21 cellular contexts compared by ENCODE assay signal in the genomic region with DNA sequence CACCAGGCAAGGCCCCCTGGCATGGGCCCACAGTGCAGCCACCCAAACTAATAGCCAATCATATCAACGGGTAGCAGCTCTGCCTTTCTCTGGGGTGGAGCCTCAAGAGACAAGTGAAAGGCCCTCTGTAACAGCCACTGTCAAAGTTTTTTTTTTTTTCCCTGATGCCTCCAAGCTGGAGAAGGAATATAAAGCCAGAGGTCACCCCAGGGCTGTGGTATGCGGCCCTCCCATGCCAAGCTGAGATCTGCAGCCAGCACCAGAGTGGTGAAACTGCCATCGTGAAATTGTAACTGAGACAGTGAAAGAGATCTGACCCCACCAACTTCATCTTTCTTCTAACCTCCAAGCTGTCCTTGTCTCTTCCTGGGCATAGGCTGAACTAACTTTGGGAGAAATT.
DNase-seq lines count a peak whose midpoint lies in the region; ATAC-seq and TF ChIP-seq lines count a peak whose summit lies in the region.
"Had no signal": no experiment of that assay in that cellular context is flagged by ENCODE, and none has a peak within 500 bp of the region (broad histone marks: within the 10 kb centered on the region; RNA-seq: fewer than 3 reads in every experiment).

No MANE protein-coding gene starts in this region.

- no peak overlapping the region for H3K4me3 ChIP-seq in left ventricle myocardium inferior
- no peak overlapping the region for H3K4me3 ChIP-seq in heart left ventricle
- H3K4me3 ChIP-seq in Caco-2 (ENCODE audit: low read depth, low read length): no peak overlapping the region
- H3K4me3 ChIP-seq: BLaER1, GM12878, GM23248 had no signal

- no peaks in the 10 kb centered on the region for H3K9me3 Mint-ChIP-seq in Caco-2 (ENCODE audit: unreplicated experiment)
- no peaks in the 10 kb centered on the region for H3K9me3 Mint-ChIP-seq in activated CD4-positive, alpha-beta T cell treated with anti-CD3 and anti-CD28 coated beads for 36 hours (ENCODE audit: low read depth)

- BruUV-seq in Caco-2 (replicated peaks; lab: Mats Ljungman, UMichigan): no TSS peak

- CTCF ChIA-PET in Caco-2 (lab: Charles Lee): no interaction called here
- CTCF ChIA-PET in activated CD4-positive, alpha-beta T cell treated with anti-CD3 and anti-CD28 coated beads for 36 hours (lab: Charles Lee): no interaction called here

- ATAC-seq in Right ventricle myocardium inferior: peak; percentile 56
- peak in 3 of 4 donors; percentile 32 to 50 (median 48) for ATAC-seq in heart left ventricle
- no peak for ATAC-seq in activated CD4-positive, alpha-beta T cell treated with anti-CD3 and anti-CD28 coated beads for 36 hours
- ATAC-seq: CD8-positive, alpha-beta T cell; GM12878 had no signal

- WGBS in heart left ventricle, 4 donors: 33 to 63% (median 44%) methylated on average over 3 of the region's 3 CpGs

- H3K36me3 ChIP-seq in left ventricle myocardium inferior (no peaks in the 10 kb centered on the region), heart left ventricle (no peaks in the 10 kb centered on the region), Caco-2 (ENCODE audit: control insufficient read depth, insufficient read depth, low read length) (no peaks in the 10 kb centered on the region)
- H3K36me3 ChIP-seq: BLaER1 had no signal

- POLR2A ChIA-PET in Caco-2 (lab: Charles Lee): no interaction called here
- POLR2A ChIA-PET in activated CD4-positive, alpha-beta T cell treated with anti-CD3 and anti-CD28 coated beads for 36 hours (lab: Charles Lee): no interaction called here

- no peak overlapping the region for H3K4me3 Mint-ChIP-seq in Caco-2 (ENCODE audit: unreplicated experiment)
- no peak overlapping the region for H3K4me3 Mint-ChIP-seq in activated CD4-positive, alpha-beta T cell treated with anti-CD3 and anti-CD28 coated beads for 36 hours
- H3K4me3 Mint-ChIP-seq: B cell; CD4-positive, CD25-positive, alpha-beta regulatory T cell; CD8-positive, alpha-beta T cell had no signal

- no peaks in the 10 kb centered on the region for H3K9me3 ChIP-seq in left ventricle myocardium inferior (replicated peaks)
- no peaks in the 10 kb centered on the region for H3K9me3 ChIP-seq in heart left ventricle
- H3K9me3 ChIP-seq in Caco-2: no peaks in the 10 kb centered on the region

- no peaks in the 10 kb centered on the region for H3K4me1 Mint-ChIP-seq in Caco-2 (ENCODE audit: low read depth, unreplicated experiment)
- H3K4me1 Mint-ChIP-seq in activated CD4-positive, alpha-beta T cell treated with anti-CD3 and anti-CD28 coated beads for 36 hours: no peaks in the 10 kb centered on the region
- H3K4me1 Mint-ChIP-seq: B cell; CD4-positive, CD25-positive, alpha-beta regulatory T cell had no signal

- no peaks in the 10 kb centered on the region for H3K27me3 ChIP-seq in left ventricle myocardium inferior (ENCODE audit: low read depth)
- H3K27me3 ChIP-seq in heart left ventricle: no peaks in the 10 kb centered on the region
- no peaks in the 10 kb centered on the region for H3K27me3 ChIP-seq in Caco-2 (replicated peaks; ENCODE audit: control insufficient read depth, insufficient read depth, low read length)

- no peak overlapping the region for H3K27ac Mint-ChIP-seq in Caco-2 (ENCODE audit: unreplicated experiment)
- H3K27ac Mint-ChIP-seq in activated CD4-positive, alpha-beta T cell treated with anti-CD3 and anti-CD28 coated beads for 36 hours: no peak overlapping the region
- H3K27ac Mint-ChIP-seq: B cell; CD8-positive, alpha-beta T cell had no signal

- H3K27me3 Mint-ChIP-seq in Caco-2 (ENCODE audit: insufficient read depth, unreplicated experiment): no peaks in the 10 kb centered on the region
- H3K27me3 Mint-ChIP-seq in activated CD4-positive, alpha-beta T cell treated with anti-CD3 and anti-CD28 coated beads for 36 hours: no peaks in the 10 kb centered on the region
- H3K27me3 Mint-ChIP-seq: B cell; CD4-positive, CD25-positive, alpha-beta regulatory T cell had no signal

- intact Hi-C loops in Right ventricle myocardium inferior (cut with DNase I) (no loop called here), left ventricle myocardium inferior (cut with micrococcal nuclease) (no loop called here), heart left ventricle (cut with DNase I) (no loop called here), Caco-2 (cut with micrococcal nuclease; ENCODE audit: unreplicated experiment) (no loop called here)
- intact Hi-C loops in activated CD4-positive, alpha-beta T cell treated with anti-CD3 and anti-CD28 coated beads for 36 hours (cut with DNase I, micrococcal nuclease): no loop called here

- no peak for TF ChIP-seq CTCF in left ventricle myocardium inferior (IDR thresholded peaks at IDR 0.05; ENCODE audit: borderline replicate concordance)
- no peak for TF ChIP-seq CTCF in heart left ventricle (IDR thresholded peaks at IDR 0.05)
- no peak for TF ChIP-seq CTCF in Caco-2 (IDR thresholded peaks at IDR 0.05; ENCODE audit: insufficient read depth in 1 of 2, low read depth in 1 of 2, low read length in 1 of 2, severe bottlenecking in 1 of 2, unreplicated experiment in 1 of 2)

- DNase-seq in Right ventricle myocardium inferior (ENCODE audit: missing footprints) (no peak), left ventricle myocardium inferior (no peak), OCI-M1 (lab: John Stamatoyannopoulos, UW) (peak; percentile 17), heart left ventricle (peak in 1 of 5 donors; percentile 28), left kidney (ENCODE audit: low read depth, low spot score) (peak; percentile 53), Caco-2 (no peak)
- DNase-seq in activated CD4-positive, alpha-beta T cell treated with anti-CD3 and anti-CD28 coated beads for 36 hours: no peak
- DNase-seq: CD4-positive, CD25-positive, alpha-beta regulatory T cell; CD8-positive, alpha-beta T cell; DMS 273 treated with DMSO at 0.1 percent for 48 hours; DMS79; EL; GDM1; GM23248; H7; HCEC 1CT had no signal

- no peak for TF ChIP-seq POLR2A in heart left ventricle (IDR thresholded peaks at IDR 0.05)

- H3K36me3 Mint-ChIP-seq in Caco-2 (ENCODE audit: insufficient read depth, unreplicated experiment): no peaks in the 10 kb centered on the region
- H3K36me3 Mint-ChIP-seq in activated CD4-positive, alpha-beta T cell treated with anti-CD3 and anti-CD28 coated beads for 36 hours (ENCODE audit: low read depth): no peaks in the 10 kb centered on the region
- H3K36me3 Mint-ChIP-seq: CD4-positive, CD25-positive, alpha-beta regulatory T cell; CD8-positive, alpha-beta T cell had no signal

- H3K4me1 ChIP-seq in left ventricle myocardium inferior: no peaks in the 10 kb centered on the region
- no peaks in the 10 kb centered on the region for H3K4me1 ChIP-seq in heart left ventricle
- H3K4me1 ChIP-seq in Caco-2: no peaks in the 10 kb centered on the region
- H3K4me1 ChIP-seq: BLaER1 had no signal

- no peak overlapping the region for H3K27ac ChIP-seq in left ventricle myocardium inferior (replicated peaks)
- H3K27ac ChIP-seq in heart left ventricle: no peak overlapping the region
- H3K27ac ChIP-seq: 22Rv1, BLaER1, C4-2B, GM23248 had no signal

Comparison
In these comparisons a context has a peak if more than half of its experiments do, and no peak if none do; other contexts are left out.
1. DNase-seq: peak in OCI-M1 (single experiment) and left kidney (single experiment); none in Right ventricle myocardium inferior (single experiment), left ventricle myocardium inferior (single experiment), Caco-2 (0 of 2) and activated CD4-positive, alpha-beta T cell treated with anti-CD3 and anti-CD28 coated beads for 36 hours (single experiment).